Comparison of ENCODE assay signal across 14 cellular contexts in the genomic region with DNA sequence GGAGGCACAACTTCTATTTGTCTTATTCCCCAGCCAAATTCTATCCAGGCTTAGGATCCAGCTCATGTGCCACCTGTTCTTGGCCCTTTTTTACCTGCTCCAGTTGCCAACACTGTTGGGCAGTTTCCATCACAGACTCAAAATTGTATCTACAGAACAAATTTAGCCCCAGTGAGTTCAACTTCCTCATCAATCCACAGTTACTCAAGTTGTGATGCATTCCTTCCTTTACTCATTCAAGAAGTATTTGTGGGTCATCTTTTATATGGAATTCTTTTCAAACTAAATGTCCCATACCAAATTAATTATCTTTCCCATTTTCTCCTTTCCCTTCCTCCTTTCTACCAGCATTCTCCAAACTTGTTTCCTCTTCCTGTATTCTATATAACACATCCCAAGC.
"Had no signal": no experiment of that assay in that cellular context is flagged by ENCODE, and none has a peak within 500 bp of the region (broad histone marks: within the 10 kb centered on the region; RNA-seq: fewer than 3 reads in every experiment).

No MANE protein-coding gene starts in this region.

- H3K27ac ChIP-seq: right atrium auricular region, tibial nerve, uterus had no signal

- H3K27me3 ChIP-seq: right atrium auricular region, uterus had no signal

- H3K9me3 ChIP-seq: right atrium auricular region, tibial nerve, uterus had no signal

- H3K4me3 ChIP-seq: right atrium auricular region, tibial nerve, uterus had no signal

- DNase-seq: activated CD4-positive, CD25-positive, alpha-beta regulatory T cell treated with anti-CD3 and anti-CD28 coated beads, Interleukin-2, amount 50 U/mL, for 72 hours; activated naive CD4-positive, alpha-beta T cell; activated naive CD8-positive, alpha-beta T cell treated with anti-CD3 and anti-CD28 coated beads, Interleukin-2, amount 10 ng/mL, durations not matched to agents 7 days and 5 days; anterior cingulate cortex; hypothalamus; mesendoderm; natural killer cell; small intestine; stimulated activated CD4-positive, alpha-beta T cell treated with anti-CD3 and anti-CD28 coated beads, Interleukin-4, amount 100 ng/mL, for 24 hours; stimulated activated naive CD4-positive, alpha-beta T cell; T1000; uterus had no signal

- H3K36me3 ChIP-seq: right atrium auricular region, tibial nerve, uterus had no signal

- H3K4me1 ChIP-seq: right atrium auricular region, tibial nerve, uterus had no signal
